8 cellular contexts compared by ENCODE assay signal in genomic region chr11:71800335-71800953, GRCh38. TPM values are rescaled to one million over a fixed set of nuclear protein-coding genes. Genes with fewer than 3 reads are reported as not detected.
DNase-seq lines count a peak whose midpoint lies in the region; ATAC-seq, FAIRE-seq and TF ChIP-seq lines count a peak whose summit lies in the region.
"Not testable (repeated sequence)": the region's sequence is repeated elsewhere in the genome, so short reads cannot be mapped to it uniquely, and the experiment has no call there.

No MANE protein-coding gene starts in this region.

- H3K27me3 Mint-ChIP-seq in activated T-cell treated with anti-CD3 and anti-CD28 coated beads, Interleukin-2, amount 50 U/mL, for 4 hours (ENCODE audit: low read depth) = not testable (repeated sequence)

- not testable (repeated sequence) for H3K9ac ChIP-seq in SK-N-MC (ENCODE audit: insufficient read length); H1 (replicated peaks in 1 of 4; ENCODE audit: extremely low read depth in 1 of 4, low read depth in 3 of 4, low read length in 3 of 4); HepG2 (ENCODE audit: insufficient read depth, low read depth, low read length)

- not testable (repeated sequence) for ATAC-seq in A549; activated T-cell treated with anti-CD3 and anti-CD28 coated beads, Interleukin-2, amount 50 U/mL, for 4 hours; HepG2

- intact Hi-C loops in HepG2 (cut with micrococcal nuclease; ENCODE audit: unreplicated experiment) = not testable (repeated sequence)

- H3K14ac ChIP-seq in H1 (ENCODE audit: insufficient read length) = not testable (repeated sequence)

- not testable (repeated sequence) for H3K36me3 Mint-ChIP-seq in activated T-cell treated with anti-CD3 and anti-CD28 coated beads, Interleukin-2, amount 50 U/mL, for 4 hours (ENCODE audit: insufficient read depth)

- TF ChIP-seq EP300 in A549 (IDR thresholded peaks at IDR 0.05); H1 (IDR thresholded peaks at IDR 0.05; ENCODE audit: borderline replicate concordance in 1 of 2, low read depth in 2 of 2, low read length in 2 of 2); HepG2 (IDR thresholded peaks at IDR 0.05; ENCODE audit: low read depth in 2 of 2, low read length in 2 of 2); HepG2 (CRISPR knock-in tag; IDR thresholded peaks at IDR 0.05; ENCODE audit: borderline replicate concordance): not testable (repeated sequence)

- H4K5ac ChIP-seq in H1 (ENCODE audit: insufficient read length, low read depth, low read length) = not testable (repeated sequence)

- H3K4me3 Mint-ChIP-seq in activated T-cell treated with anti-CD3 and anti-CD28 coated beads, Interleukin-2, amount 50 U/mL, for 4 hours = not testable (repeated sequence)

- H3K79me1 ChIP-seq in H1 (ENCODE audit: low read depth, low read length) = not testable (repeated sequence)

- TF ChIP-seq RAD21 in A549 (conservative IDR thresholded peaks at IDR 0.05 in 1 of 2, IDR thresholded peaks at IDR 0.05 in 1 of 2) (peak; percentile 51 to 73; a peak in 4 of 5 replicates), H1 (IDR thresholded peaks at IDR 0.05 in 1 of 2, conservative IDR thresholded peaks at IDR 0.05 in 1 of 2; ENCODE audit: low read depth in 2 of 2, low read length in 2 of 2) (peak; percentile 68 to 71), HepG2 (CRISPR knock-in tag; IDR thresholded peaks at IDR 0.05) (peak; percentile 52; the same call in 1 of the 2 replicates)

- H3K4me2 ChIP-seq in A549; H1 (ENCODE audit: insufficient read depth in 1 of 2, low read depth in 2 of 2, low read length in 2 of 2); HepG2 (ENCODE audit: low read depth, low read length): not testable (repeated sequence)

- not testable (repeated sequence) for H4K20me1 ChIP-seq in H1 (replicated peaks in 1 of 2; ENCODE audit: control insufficient read depth in 1 of 2, insufficient read depth in 2 of 2, low read length in 2 of 2); HepG2 (ENCODE audit: insufficient read depth, low read length)

- H3K9me3 Mint-ChIP-seq in activated T-cell treated with anti-CD3 and anti-CD28 coated beads, Interleukin-2, amount 50 U/mL, for 4 hours = not testable (repeated sequence)

- H3K9me3 ChIP-seq in A549; SK-N-MC (ENCODE audit: low read depth, low read length); H1 (ENCODE audit: insufficient read depth in 2 of 2, low read depth in 1 of 2, low read length in 1 of 2); HepG2 (ENCODE audit: low read length): not testable (repeated sequence)

- peak; percentile 59 to 79 for DNase-seq in A549 (ENCODE audit: low read depth in 1 of 2, low spot score in 1 of 2)
- DNase-seq in GM12891 (ENCODE audit: insufficient read length, low spot score) = peak; percentile 59
- DNase-seq in NCI-H1694 treated with DMSO at 0.1 percent for 48 hours (lab: John Stamatoyannopoulos, UW) = peak; percentile 24
- peak; percentile 16 for DNase-seq in SK-N-MC (ENCODE audit: low read depth, low spot score)
- DNase-seq in activated T-cell treated with anti-CD3 and anti-CD28 coated beads, Interleukin-2, amount 50 U/mL, for 4 hours = peak; percentile 82
- peak; percentile 66 to 98 for DNase-seq in H1 (ENCODE audit: low read depth in 1 of 2, low spot score in 2 of 2)
- DNase-seq in HepG2 (ENCODE audit: low spot score) = peak; percentile 64
- DNase-seq in stimulated activated CD4-positive, alpha-beta T cell treated with anti-CD3 and anti-CD28 coated beads, Interleukin-15, amount 100 ng/mL, for 1 hour (ENCODE audit: low read depth in 1 of 2, low spot score in 1 of 2) = peak; percentile 69 to 72

- H2BK120ac ChIP-seq in H1 (replicated peaks; ENCODE audit: low read depth, low read length) = not testable (repeated sequence)

- not testable (repeated sequence) for H3K56ac ChIP-seq in H1 (replicated peaks; ENCODE audit: insufficient read length, low read depth, low read length)

- H3K23ac ChIP-seq in H1 (ENCODE audit: insufficient read length) = not testable (repeated sequence)

- not testable (repeated sequence) for H2AK5ac ChIP-seq in H1 (ENCODE audit: low read depth, low read length)

- H3K79me2 ChIP-seq in H1 (ENCODE audit: control insufficient read depth in 1 of 2, insufficient read depth in 2 of 2, low read length in 2 of 2); HepG2 (ENCODE audit: insufficient read depth, low read length): not testable (repeated sequence)

- not testable (repeated sequence) for H3K4me3 ChIP-seq in A549; SK-N-MC; H1 (ENCODE audit: extremely low read depth in 1 of 4, insufficient read depth in 2 of 4, low read depth in 3 of 4, low read length in 4 of 4); HepG2 (replicated peaks in 1 of 3; ENCODE audit: insufficient read depth in 1 of 3, low read depth in 2 of 3, low read length in 3 of 3)

- not testable (repeated sequence) for H3K23me2 ChIP-seq in H1 (ENCODE audit: low read depth, low read length)

- FAIRE-seq in A549 (lab: Jason Lieb, UNC); H1 (lab: Jason Lieb, UNC): not testable (repeated sequence)
- FAIRE-seq in GM12891 (lab: Jason Lieb, UNC) = peak; percentile 45
- FAIRE-seq in HepG2 (lab: Jason Lieb, UNC) = peak; percentile 42

- H2BK20ac ChIP-seq in H1 (ENCODE audit: low read length) = not testable (repeated sequence)

- not testable (repeated sequence) for H2AFZ ChIP-seq in H1 (ENCODE audit: low read length); HepG2 (ENCODE audit: low read length)

- BruUV-seq in HepG2 (replicated peaks; lab: Mats Ljungman, UMichigan) = not testable (repeated sequence)

- TF ChIP-seq POLR2A in A549 (IDR thresholded peaks at IDR 0.05; ENCODE audit: low read length); GM12891 (IDR thresholded peaks at IDR 0.05; ENCODE audit: low read depth, low read length); H1 (IDR thresholded peaks at IDR 0.05; ENCODE audit: control extremely low read depth in 1 of 2, low read depth in 2 of 2, low read length in 2 of 2); HepG2 (IDR thresholded peaks at IDR 0.05; ENCODE audit: insufficient read depth in 1 of 2, low read depth in 2 of 2, low read length in 2 of 2): not testable (repeated sequence)

- POLR2A ChIA-PET in A549 (lab: Yijun Ruan, JAX); H1 (lab: Charles Lee; ENCODE audit: partially characterized antibody); HepG2 (lab: Yijun Ruan, JAX): not testable (repeated sequence)

- not testable (repeated sequence) for H2BK5ac ChIP-seq in H1 (ENCODE audit: low read depth, low read length)

- H3K4me1 Mint-ChIP-seq in activated T-cell treated with anti-CD3 and anti-CD28 coated beads, Interleukin-2, amount 50 U/mL, for 4 hours (ENCODE audit: low read depth) = not testable (repeated sequence)

- CTCF ChIA-PET in A549 (lab: Yijun Ruan, JAX) = interaction anchor here (0.6 to 1.8 kb wide), 13 partner anchors 8 to 630 kb away, joined by 3 to 10 read pairs (median 3); no protein-coding TSS in a partner anchor
- CTCF ChIA-PET in H1 (lab: Charles Lee; ENCODE audit: partially characterized antibody) = interaction anchor here (0.8 to 1.6 kb wide), 10 partner anchors 9 to 143 kb away, joined by 3 to 7 read pairs (median 3); no protein-coding TSS in a partner anchor
- CTCF ChIA-PET in HepG2 (lab: Yijun Ruan, JAX; ENCODE audit: low intra/inter-chr PET ratio, low total read pairs) = interaction anchor here (1.3 kb wide), 1 partner anchor 13 kb away, joined by 8 read pairs; no protein-coding TSS in a partner anchor

- not testable (repeated sequence) for H2BK12ac ChIP-seq in H1 (ENCODE audit: low read depth, low read length)

- H3K18ac ChIP-seq in H1 (ENCODE audit: extremely low read depth, low read length) = not testable (repeated sequence)

- TF ChIP-seq CTCF in A549 (IDR thresholded peaks at IDR 0.05) (peak; percentile 80), H1 (IDR thresholded peaks at IDR 0.05; ENCODE audit: control extremely low read depth in 1 of 3, insufficient read depth in 1 of 3, low read depth in 1 of 3, low read length in 3 of 3) (peak; percentile 77 to 95 (median 82)), HepG2 (CRISPR knock-in tag; IDR thresholded peaks at IDR 0.05) (peak; percentile 85)

- not testable (repeated sequence) for H3K27ac ChIP-seq in A549; SK-N-MC; H1 (ENCODE audit: low read depth, low read length); HepG2 (ENCODE audit: extremely low read length, insufficient read depth, low read length)

- not testable (repeated sequence) for H3K4ac ChIP-seq in H1 (replicated peaks; ENCODE audit: insufficient read length, low read depth, low read length)

- not testable (repeated sequence) for H3K4me1 ChIP-seq in A549; H1 (replicated peaks in 1 of 4; ENCODE audit: control insufficient read depth in 3 of 4, insufficient read depth in 4 of 4, low read length in 3 of 4); HepG2 (ENCODE audit: insufficient read depth, low read length)

- H4K8ac ChIP-seq in H1 (ENCODE audit: extremely low read depth, insufficient read depth, low read length) = not testable (repeated sequence)

- H3K36me3 ChIP-seq in SK-N-MC (ENCODE audit: insufficient read depth, low read length); H1 (ENCODE audit: control insufficient read depth in 2 of 4, insufficient read depth in 4 of 4, low read length in 3 of 4); HepG2 (replicated peaks in 1 of 2; ENCODE audit: control insufficient read depth in 1 of 2, insufficient read depth in 2 of 2, low read length in 2 of 2): not testable (repeated sequence)

- in situ Hi-C loops in HepG2 (cut with HindIII; ENCODE audit: extremely low pct_ligation_motif_present, low pct_unique_long_range_greater_than_20kb) = not testable (repeated sequence)

- H4K91ac ChIP-seq in H1 (replicated peaks; ENCODE audit: insufficient read length, low read length) = not testable (repeated sequence)

- 23% methylated on average over 13 of the region's 13 CpGs for WGBS in A549 (ENCODE audit: missing lambda C conversion rate)
- 54% methylated on average over 13 of the region's 13 CpGs; no CpG with 5 or more reads in 1 of the 2 experiments for WGBS in H1 (ENCODE audit: extremely low coverage in 1 of 2, insufficient coverage in 1 of 2, insufficient read length in 1 of 2, insufficient replicate concordance in 2 of 2, low coverage in 1 of 2, low lambda C conversion rate in 2 of 2, missing lambda C conversion rate in 1 of 2), 2 experiments
- 73% methylated on average over 7 of the region's 13 CpGs for WGBS in HepG2 (ENCODE audit: low lambda C conversion rate)

- not testable (repeated sequence) for H2BK15ac ChIP-seq in H1 (ENCODE audit: low read length)

- not testable (repeated sequence) for H3K27me3 ChIP-seq in H1 (replicated peaks in 1 of 4; ENCODE audit: control insufficient read depth in 3 of 4, extremely low read depth in 1 of 4, insufficient read depth in 3 of 4, low read length in 3 of 4); HepG2 (ENCODE audit: control insufficient read depth in 1 of 2, insufficient read depth in 2 of 2, low read length in 2 of 2)

RNA-seq across cellular contexts. Expression of gene DEFB108B, which starts 32.6 kb away (rescaled TPM):
- polyA plus RNA-seq in A549 (2011; rRNA removed) = not detected in 2 replicates
- polyA plus RNA-seq in A549 (2012; cell fraction: cytosol; rRNA removed) = not detected in 2 replicates
- not detected in 2 replicates for polyA plus RNA-seq in A549 (2012; cell fraction: nucleus; rRNA removed)
- polyA plus RNA-seq in A549 (2017; fragmentation: RNase III; extraction: RNeasy Plus Mini Kit Qiagen cat#74134 plus additional on column Dnase treatment) = not detected in 3 replicates
- not detected in 2 replicates for polyA minus RNA-seq in A549 (2011; rRNA and poly(A)+ RNA removed)
- polyA plus RNA-seq in GM12891 (2012; ENCODE audit: low read depth, missing spikeins) = not detected
- not detected for total RNA-seq in activated T-cell treated with anti-CD3 and anti-CD28 coated beads, Interleukin-2, amount 50 U/mL, for 4 hours
- total RNA-seq in H1 (2021; fragmentation: NEBNext Ultra II Directional; extraction: Animal tissue kit (Norgen Biotek cat#: 25700)) = not detected in 2 replicates
- not detected in 2 replicates for polyA plus RNA-seq in H1 (2011; rRNA removed)
- not detected for polyA plus RNA-seq in H1 (2011; cell fraction: cytosol; rRNA removed)
- polyA plus RNA-seq in H1 (2011; cell fraction: nucleus; rRNA removed) = not detected
- not detected in 4 replicates for polyA plus RNA-seq in H1 (2012, experiment 1 of 2)
- not detected for polyA plus RNA-seq in H1 (2012, experiment 2 of 2)
- not detected for polyA plus RNA-seq in H1 (2013, experiment 1 of 2)
- polyA plus RNA-seq in H1 (2013, experiment 2 of 2) = not detected
- polyA minus RNA-seq in H1 (2011; rRNA and poly(A)+ RNA removed) = not detected in 2 replicates
- not detected for polyA minus RNA-seq in H1 (2011; cell fraction: cytosol; rRNA and poly(A)+ RNA removed)
- not detected for polyA minus RNA-seq in H1 (2011; cell fraction: nucleus; rRNA and poly(A)+ RNA removed)
- not detected in 2 replicates for total RNA-seq in HepG2 (2016; rRNA removed; fragmentation: Illumina TruSeq; extraction: Trizol)
- not detected in 2 replicates for total RNA-seq in HepG2 (2016; cell fraction: cytosol; rRNA removed; fragmentation: Illumina TruSeq; extraction: Trizol; ENCODE audit: low read depth)
- not detected in 2 replicates for total RNA-seq in HepG2 (2016; cell fraction: insoluble cytoplasmic fraction; rRNA removed; fragmentation: Illumina TruSeq; extraction: Trizol)
- total RNA-seq in HepG2 (2016; cell fraction: membrane; rRNA removed; fragmentation: Illumina TruSeq; extraction: Trizol) = not detected in 2 replicates
- total RNA-seq in HepG2 (2016; cell fraction: nucleus; rRNA removed; fragmentation: Illumina TruSeq; extraction: Trizol) = not detected in 2 replicates
- not detected in 2 replicates for polyA plus RNA-seq in HepG2 (2011; rRNA removed)
- not detected in 2 replicates for polyA plus RNA-seq in HepG2 (2011; cell fraction: cytosol; rRNA removed)
- polyA plus RNA-seq in HepG2 (2011; cell fraction: nucleus; rRNA removed) = not detected in 2 replicates
- not detected in 2 replicates for polyA plus RNA-seq in HepG2 (2012)
- polyA plus RNA-seq in HepG2 (2016; cell fraction: cytosol; fragmentation: Illumina TruSeq; extraction: Trizol; ENCODE audit: low read depth) = not detected in 2 replicates
- not detected in 2 replicates for polyA plus RNA-seq in HepG2 (2016; cell fraction: insoluble cytoplasmic fraction; fragmentation: Illumina TruSeq; extraction: Trizol; ENCODE audit: low read depth)
- not detected in 2 replicates for polyA plus RNA-seq in HepG2 (2016; cell fraction: membrane; fragmentation: Illumina TruSeq; extraction: Trizol; ENCODE audit: low read depth)
- not detected in 2 replicates for polyA plus RNA-seq in HepG2 (2016; cell fraction: nucleus; fragmentation: Illumina TruSeq; extraction: Trizol; ENCODE audit: insufficient read depth, low read depth)
- not detected in 2 replicates for polyA minus RNA-seq in HepG2 (2011; rRNA and poly(A)+ RNA removed; ENCODE audit: low replicate concordance)
- not detected in 2 replicates for polyA minus RNA-seq in HepG2 (2011; cell fraction: cytosol; rRNA and poly(A)+ RNA removed)
- not detected in 2 replicates for polyA minus RNA-seq in HepG2 (2011; cell fraction: nucleus; rRNA and poly(A)+ RNA removed)

Comparison
In these comparisons a context has a peak if more than half of its experiments do, and no peak if none do; other contexts are left out.
1. DNase-seq: peak in every context shown above with its lines; median percentile 82 in activated T-cell treated with anti-CD3 and anti-CD28 coated beads, Interleukin-2, amount 50 U/mL, for 4 hours; 82 in H1; 70 in stimulated activated CD4-positive, alpha-beta T cell treated with anti-CD3 and anti-CD28 coated beads, Interleukin-15, amount 100 ng/mL, for 1 hour; 69 in A549; 64 in HepG2; 59 in GM12891; 24 in NCI-H1694 treated with DMSO at 0.1 percent for 48 hours; 16 in SK-N-MC.